Comparison of ENCODE assay signal across 9 cellular contexts in the genomic region with DNA sequence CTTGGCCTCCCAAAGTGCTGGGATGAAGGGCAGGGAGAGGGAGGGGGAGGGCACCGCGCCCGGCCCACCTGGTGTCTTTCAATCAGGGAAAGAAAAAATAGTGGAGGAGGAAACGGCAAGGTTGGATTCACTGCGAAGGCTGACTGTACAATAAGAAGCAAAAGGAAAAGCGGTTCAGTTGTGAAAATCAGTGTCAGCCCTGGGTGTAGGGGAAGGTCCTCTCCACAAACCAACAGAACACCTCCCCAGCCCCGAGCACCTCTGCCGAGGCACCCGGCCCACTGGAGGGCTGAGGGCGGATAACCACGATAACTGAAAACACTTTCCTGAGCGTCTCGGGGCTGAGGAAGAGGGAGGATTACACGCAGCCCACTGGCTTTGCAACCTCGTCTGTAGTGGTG. TPM values are rescaled to one million over a fixed set of nuclear protein-coding genes. Genes with fewer than 3 reads are reported as not detected.
DNase-seq lines count a peak whose midpoint lies in the region; ATAC-seq and TF ChIP-seq lines count a peak whose summit lies in the region.
"Had no signal": no experiment of that assay in that cellular context is flagged by ENCODE, and none has a peak within 500 bp of the region (broad histone marks: within the 10 kb centered on the region; RNA-seq: fewer than 3 reads in every experiment).

No MANE protein-coding gene starts in this region.

- DNase-seq in activated CD8-positive, alpha-beta memory T cell treated with anti-CD3 and anti-CD28 coated beads, Interleukin-2, amount 10 ng/mL, durations not matched to agents 7 days and 5 days = peak; percentile 70
- DNase-seq in esophagus squamous epithelium (lab: John Stamatoyannopoulos, UW) (no peak), spleen (no peak), NCI-H526 treated with DMSO at 0.1 percent for 48 hours (lab: John Stamatoyannopoulos, UW) (no peak)
- DNase-seq: cortex of kidney had no signal

- intact Hi-C loops in esophagus squamous epithelium (cut with DNase I) = no loop called here
- intact Hi-C loops in spleen (cut with DNase I; ENCODE audit: low total_unique reads) = no loop called here

- no peaks in the 10 kb centered on the region for H3K9me3 ChIP-seq in HUES48 (ENCODE audit: control insufficient read depth, insufficient read depth, low read length)
- H3K9me3 ChIP-seq in esophagus squamous epithelium = no peaks in the 10 kb centered on the region
- no peaks in the 10 kb centered on the region for H3K9me3 ChIP-seq in spleen

- H3K36me3 Mint-ChIP-seq in activated CD8-positive, alpha-beta memory T cell treated with anti-CD3 and anti-CD28 coated beads, Interleukin-2, amount 10 ng/mL, durations not matched to agents 7 days and 5 days = peaks cover 6% of the 10 kb centered on the region

- TF ChIP-seq POLR2A in esophagus squamous epithelium (IDR thresholded peaks at IDR 0.05) = no peak
- no peak for TF ChIP-seq POLR2A in spleen (IDR thresholded peaks at IDR 0.05)

- peak overlapping the region; percentile 94 for H3K4me3 ChIP-seq in HUES48 (ENCODE audit: low read depth, low read length)
- peak overlapping the region in 3 of 4 donors; percentile 56 to 98 (median 84) for H3K4me3 ChIP-seq in esophagus squamous epithelium
- peak overlapping the region in 6 of 8 donors; percentile 70 to 99 (median 94) for H3K4me3 ChIP-seq in spleen

- no peak overlapping the region for H3K9ac ChIP-seq in HUES48 (ENCODE audit: low read depth, low read length)

- TF ChIP-seq CTCF in esophagus squamous epithelium (IDR thresholded peaks at IDR 0.05) = no peak
- no peak for TF ChIP-seq CTCF in spleen (IDR thresholded peaks at IDR 0.05 in 8 of 11, conservative IDR thresholded peaks at IDR 0.05 in 3 of 11)

- H3K4me1 Mint-ChIP-seq in activated CD8-positive, alpha-beta memory T cell treated with anti-CD3 and anti-CD28 coated beads, Interleukin-2, amount 10 ng/mL, durations not matched to agents 7 days and 5 days = peaks cover 40% of the 10 kb centered on the region

- ATAC-seq in activated CD8-positive, alpha-beta memory T cell treated with anti-CD3 and anti-CD28 coated beads, Interleukin-2, amount 10 ng/mL, durations not matched to agents 7 days and 5 days = no peak
- ATAC-seq in GM21529 (IDR thresholded peaks at IDR 0.05; ENCODE audit: unreplicated experiment) (no peak), HG02981 (IDR thresholded peaks at IDR 0.05; ENCODE audit: unreplicated experiment) (no peak), GM18511 (IDR thresholded peaks at IDR 0.05; ENCODE audit: unreplicated experiment) (no peak)

- H3K9me3 Mint-ChIP-seq in activated CD8-positive, alpha-beta memory T cell treated with anti-CD3 and anti-CD28 coated beads, Interleukin-2, amount 10 ng/mL, durations not matched to agents 7 days and 5 days (ENCODE audit: low read depth) = no peaks in the 10 kb centered on the region

- H3K36me3 ChIP-seq in HUES48 (ENCODE audit: control insufficient read depth, insufficient read depth, low read length) = peaks cover 16% of the 10 kb centered on the region
- H3K36me3 ChIP-seq in esophagus squamous epithelium = peaks cover 4 to 16% (median 5%) of the 10 kb centered on the region in 3 donors
- H3K36me3 ChIP-seq in spleen = peaks cover 3 to 17% (median 13%) of the 10 kb centered on the region in 6 donors

- H3K4me3 Mint-ChIP-seq in activated CD8-positive, alpha-beta memory T cell treated with anti-CD3 and anti-CD28 coated beads, Interleukin-2, amount 10 ng/mL, durations not matched to agents 7 days and 5 days = peak overlapping the region; percentile 93

- CTCF ChIA-PET in activated CD8-positive, alpha-beta memory T cell treated with anti-CD3 and anti-CD28 coated beads, Interleukin-2, amount 10 ng/mL, durations not matched to agents 7 days and 5 days (lab: Charles Lee) = interaction anchor here (0.8 to 3.3 kb wide), 11 partner anchors 12 to 266 kb away, joined by 3 to 13 read pairs (median 4); no protein-coding TSS in a partner anchor

- peak overlapping the region; percentile 92 for H3K27ac Mint-ChIP-seq in activated CD8-positive, alpha-beta memory T cell treated with anti-CD3 and anti-CD28 coated beads, Interleukin-2, amount 10 ng/mL, durations not matched to agents 7 days and 5 days

- H3K4me1 ChIP-seq in HUES48 (ENCODE audit: control insufficient read depth, insufficient read depth, low read length) (peaks cover 5% of the 10 kb centered on the region), esophagus squamous epithelium (peaks cover 25 to 74% (median 42%) of the 10 kb centered on the region in 3 donors), spleen (peaks cover 23 to 63% (median 49%) of the 10 kb centered on the region in 6 donors)

- H3K27me3 Mint-ChIP-seq in activated CD8-positive, alpha-beta memory T cell treated with anti-CD3 and anti-CD28 coated beads, Interleukin-2, amount 10 ng/mL, durations not matched to agents 7 days and 5 days = no peaks in the 10 kb centered on the region

- H3K27me3 ChIP-seq in HUES48 (ENCODE audit: control insufficient read depth, insufficient read depth, low read length) (no peaks in the 10 kb centered on the region; the same call in 1 of the 2 replicates), esophagus squamous epithelium (no peaks in the 10 kb centered on the region), spleen (replicated peaks in 1 of 7) (no peaks in the 10 kb centered on the region)

- WGBS in esophagus squamous epithelium, 2 donors = 67 to 77% methylated on average over 9 to 10 of the region's 15 CpGs
- WGBS in spleen, 5 donors = 36 to 49% (median 41%) methylated on average over 15 of the region's 15 CpGs

- no peak overlapping the region for H3K27ac ChIP-seq in HUES48 (ENCODE audit: low read depth, low read length)
- peak overlapping the region; percentile 87 to 99 (median 94) for H3K27ac ChIP-seq in esophagus squamous epithelium
- peak overlapping the region in 7 of 8 donors; percentile 93 to 97 (median 95) for H3K27ac ChIP-seq in spleen

RNA-seq across cellular contexts. Expression of a gene that starts 1.4 kb away (rescaled TPM):
- 100 to 1,000 TPM in 1 of 2 experiments, 10 to 100 TPM in 1; 92.1 to 110 TPM for total RNA-seq in activated CD8-positive, alpha-beta memory T cell treated with anti-CD3 and anti-CD28 coated beads, Interleukin-2, amount 10 ng/mL, durations not matched to agents 7 days and 5 days
- 100 to 1,000 TPM in 1 of 4 donors, 10 to 100 TPM in 3; 65.0 to 104 (median 84.9) TPM for total RNA-seq in esophagus squamous epithelium
- total RNA-seq in spleen = 100 to 1,000 TPM in 6 of 7 donors, 10 to 100 TPM in 1; 90.4 to 260 (median 153) TPM
- polyA plus RNA-seq in spleen = 100 to 1,000 TPM in 2 of 3 donors, 10 to 100 TPM in 1; 64.5 to 189 (median 135) TPM

RNA-seq across cellular contexts. Expression of a gene that starts 16.4 kb away (rescaled TPM):
- 100 to 1,000 TPM; 184 to 235 TPM for total RNA-seq in activated CD8-positive, alpha-beta memory T cell treated with anti-CD3 and anti-CD28 coated beads, Interleukin-2, amount 10 ng/mL, durations not matched to agents 7 days and 5 days
- total RNA-seq in esophagus squamous epithelium (10 to 100 TPM; 51.0 to 72.7 (median 66.9) TPM), spleen (100 to 1,000 TPM; 105 to 203 (median 136) TPM)
- polyA plus RNA-seq in spleen = 10 to 100 TPM; 29.0 to 60.0 (median 37.8) TPM

RNA-seq across cellular contexts. Expression of a gene that starts 53.7 kb away (rescaled TPM):
- total RNA-seq in activated CD8-positive, alpha-beta memory T cell treated with anti-CD3 and anti-CD28 coated beads, Interleukin-2, amount 10 ng/mL, durations not matched to agents 7 days and 5 days = 1,000 to 10,000 TPM; 2,153 to 2,209 TPM
- 1,000 to 10,000 TPM; 3,143 to 7,972 (median 4,864) TPM for total RNA-seq in esophagus squamous epithelium
- total RNA-seq in spleen = 1,000 to 10,000 TPM; 2,154 to 6,842 (median 2,799) TPM
- over 10,000 TPM; 13,171 to 16,278 (median 14,011) TPM for polyA plus RNA-seq in spleen
